Comparison of ENCODE assay signal across 28 cellular contexts in the genomic region with DNA sequence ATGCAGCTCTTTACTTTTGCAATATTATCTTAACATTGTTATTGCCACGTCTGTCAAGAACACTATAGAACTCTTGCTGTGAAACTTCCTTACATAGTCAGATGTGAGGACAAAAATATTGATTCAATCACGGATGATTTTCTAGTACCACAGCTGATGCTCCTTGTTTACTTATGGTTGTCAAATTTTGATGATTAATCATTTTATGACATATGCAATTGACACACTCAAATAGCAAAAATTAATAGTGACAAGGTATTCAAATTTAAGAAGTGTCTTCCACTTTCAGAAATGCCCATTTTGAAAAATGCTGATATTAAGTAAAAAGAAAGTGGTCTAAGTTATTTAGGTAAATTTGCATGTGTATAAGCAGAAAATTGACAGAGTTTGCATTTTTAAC.
"Had no signal": no experiment of that assay in that cellular context is flagged by ENCODE, and none has a peak within 500 bp of the region (broad histone marks: within the 10 kb centered on the region; RNA-seq: fewer than 3 reads in every experiment).

No MANE protein-coding gene starts in this region.

- H3K36me3 ChIP-seq: ascending aorta, breast epithelium, cardiac muscle cell, colonic mucosa, esophagus squamous epithelium, gastroesophageal sphincter had no signal

- H3K4me1 ChIP-seq: ascending aorta, breast epithelium, colonic mucosa, esophagus squamous epithelium, gastroesophageal sphincter had no signal

- H3K4me3 ChIP-seq: ascending aorta, breast epithelium, cardiac muscle cell, colonic mucosa, esophagus squamous epithelium, gastroesophageal sphincter had no signal

- FAIRE-seq: endometrium, endothelial cell of umbilical vein had no signal

- H3K27me3 ChIP-seq: ascending aorta, breast epithelium, cardiac muscle cell, colonic mucosa, esophagus squamous epithelium, gastroesophageal sphincter had no signal

- H3K9me3 ChIP-seq: ascending aorta, breast epithelium, colonic mucosa, esophagus squamous epithelium, gastroesophageal sphincter had no signal

- H3K27ac ChIP-seq: ascending aorta, breast epithelium, cardiac muscle cell, colonic mucosa, epithelial cell of prostate, esophagus squamous epithelium, gastroesophageal sphincter had no signal

- DNase-seq: activated CD4-positive, alpha-beta memory T cell treated with anti-CD3 and anti-CD28 coated beads for 36 hours; activated CD4-positive, alpha-beta T cell treated with anti-CD3 and anti-CD28 coated beads for 36 hours; activated CD4-positive, alpha-beta T cell treated with anti-CD3 and anti-CD28 coated beads, Interleukin-2, amount 10 ng/mL, durations not matched to agents 24 days and 14 days; activated CD4-positive, CD25-positive, alpha-beta regulatory T cell; activated CD4-positive, CD25-positive, alpha-beta regulatory T cell treated with anti-CD3 and anti-CD28 coated beads, Interleukin-2, amount 50 U/mL, for 72 hours; activated CD8-positive, alpha-beta memory T cell treated with anti-CD3 and anti-CD28 coated beads, Interleukin-2, amount 10 ng/mL, durations not matched to agents 7 days and 5 days; activated CD8-positive, alpha-beta memory T cell treated with anti-CD3 and anti-CD28 coated beads, Interleukin-2, amount 50 U/mL, for 4 hours; activated CD8-positive, alpha-beta T cell treated with anti-CD3 and anti-CD28 coated beads, Interleukin-2, amount 10 ng/mL, durations not matched to agents 7 days and 5 days; activated gamma-delta T cell; activated naive CD4-positive, alpha-beta T cell; activated naive CD4-positive, alpha-beta T cell treated with anti-CD3 and anti-CD28 coated beads, Interleukin-2, amount 10 ng/mL, durations not matched to agents 7 days and 5 days; activated naive CD8-positive, alpha-beta T cell treated with anti-CD3 and anti-CD28 coated beads, Interleukin-2, amount 10 ng/mL, durations not matched to agents 7 days and 5 days; activated T-cell treated with anti-CD3 and anti-CD28 coated beads, Interleukin-2, amount 50 U/mL, for 24 hours; activated T-cell treated with anti-CD3 and anti-CD28 coated beads, Interleukin-2, amount 50 U/mL, for 72 hours; central memory CD4-positive, alpha-beta T cell; cerebellar nuclear complex; colonic mucosa; effector CD8-positive, alpha-beta T cell; esophagus squamous epithelium; foreskin melanocyte; T-helper 2 cell had no signal
